Comparison of ENCODE assay signal across 15 cellular contexts in genomic region chr20:57361517-57361916, GRCh38. TPM values are rescaled to one million over a fixed set of nuclear protein-coding genes. Genes with fewer than 3 reads are reported as not detected.
DNase-seq lines count a peak whose midpoint lies in the region; ATAC-seq and TF ChIP-seq lines count a peak whose summit lies in the region.
"Had no signal": no experiment of that assay in that cellular context is flagged by ENCODE, and none has a peak within 500 bp of the region (broad histone marks: within the 10 kb centered on the region; RNA-seq: fewer than 3 reads in every experiment).

No MANE protein-coding gene starts in this region.

- TF ChIP-seq CTCF in HFFc6 (IDR thresholded peaks at IDR 0.05) (no peak), foreskin keratinocyte (conservative IDR thresholded peaks at IDR 0.05) (no peak), vagina (IDR thresholded peaks at IDR 0.05) (no peak)

- H3K27me3 ChIP-seq in foreskin keratinocyte, result no peaks in the 10 kb centered on the region
- no peaks in the 10 kb centered on the region for H3K27me3 ChIP-seq in vagina
- H3K27me3 ChIP-seq: BLaER1, tibial nerve had no signal

- H3K27ac Mint-ChIP-seq in HFFc6, result no peak overlapping the region

- peaks cover 30% of the 10 kb centered on the region for H3K36me3 Mint-ChIP-seq in HFFc6 (ENCODE audit: low read depth)

- H3K4me1 ChIP-seq in foreskin keratinocyte, result peaks cover 8% of the 10 kb centered on the region
- H3K4me1 ChIP-seq in vagina, result no peaks in the 10 kb centered on the region
- H3K4me1 ChIP-seq: BLaER1, tibial nerve had no signal

- no peak overlapping the region for H3K4me3 ChIP-seq in vagina
- H3K4me3 ChIP-seq: BLaER1, tibial nerve had no signal

- intact Hi-C loops in vagina (cut with DNase I), result no loop called here

- peak; percentile 97 for ATAC-seq in foreskin keratinocyte

- H3K9me3 Mint-ChIP-seq in HFFc6, result no peaks in the 10 kb centered on the region

- peak; percentile 41 for DNase-seq in ACHN
- DNase-seq in HFFc6, result peak; percentile 87
- peak; percentile 84 for DNase-seq in astrocyte of the hippocampus (ENCODE audit: low read depth, low spot score)
- DNase-seq in foreskin keratinocyte, result peak; percentile 63 to 79
- no peak for DNase-seq in SW480 (ENCODE audit: low spot score)
- DNase-seq in NCI-H1694 treated with DMSO at 0.1 percent for 48 hours (lab: John Stamatoyannopoulos, UW), result no peak
- DNase-seq in vagina (ENCODE audit: extremely low spot score in 2 of 2), result no peak
- no peak for DNase-seq in NCI-H2107 (lab: John Stamatoyannopoulos, UW)
- DNase-seq: activated T-cell treated with anti-CD3 and anti-CD28 coated beads for 4 hours, amygdala, NCI-H1048, small intestine had no signal

- H3K4me3 Mint-ChIP-seq in HFFc6, result peak overlapping the region; percentile 50; the same call in 1 of the 2 replicates

- peaks cover 11% of the 10 kb centered on the region for H3K4me1 Mint-ChIP-seq in HFFc6 (ENCODE audit: low read depth)

- H3K36me3 ChIP-seq in vagina, result peaks cover 4 to 30% of the 10 kb centered on the region in 2 donors
- H3K36me3 ChIP-seq: BLaER1 had no signal

- no peaks in the 10 kb centered on the region for H3K27me3 Mint-ChIP-seq in HFFc6 (ENCODE audit: insufficient read depth)

- in situ Hi-C loops in ACHN (cut with HindIII; ENCODE audit: low pct_ligation_motif_present, low pct_unique_long_range_greater_than_20kb, low sequenced_read_pairs), result no loop called here

- H3K27ac ChIP-seq in foreskin keratinocyte, result no peak overlapping the region
- no peak overlapping the region for H3K27ac ChIP-seq in vagina
- H3K27ac ChIP-seq: BLaER1, tibial nerve, VCaP had no signal

- no peak for TF ChIP-seq POLR2A in vagina (IDR thresholded peaks at IDR 0.05)

- H3K9me3 ChIP-seq in vagina, result no peaks in the 10 kb centered on the region
- H3K9me3 ChIP-seq: BLaER1, tibial nerve had no signal

RNA-seq across cellular contexts. Expression of gene RAE1, which starts 10.5 kb away (rescaled TPM):
- total RNA-seq in HFFc6 (2021; fragmentation: NEBNext Ultra II Directional; extraction: Animal tissue kit (Norgen Biotek cat#: 25700)), result 10 to 100 TPM; 25.1 to 31.4 (median 28.3) TPM
- total RNA-seq in foreskin keratinocyte (34.1 and 35.0 TPM in 2 replicates), vagina (21.1 TPM)
- 28.4 and 34.2 TPM in 2 replicates for polyA plus RNA-seq in foreskin keratinocyte

RNA-seq across cellular contexts. Expression of gene RBM38, which starts 29.7 kb away (rescaled TPM):
- 1 to 10 TPM; 3.7 to 5.7 (median 4.6) TPM for total RNA-seq in HFFc6 (2021; fragmentation: NEBNext Ultra II Directional; extraction: Animal tissue kit (Norgen Biotek cat#: 25700))
- total RNA-seq in foreskin keratinocyte, result 16.7 and 18.0 TPM in 2 replicates
- polyA plus RNA-seq in foreskin keratinocyte, result 18.0 and 21.2 TPM in 2 replicates
- total RNA-seq in vagina, result 24.8 TPM

RNA-seq across cellular contexts. Expression of gene SPO11, which starts 31.9 kb away (rescaled TPM):
- total RNA-seq in HFFc6 (2021; fragmentation: NEBNext Ultra II Directional; extraction: Animal tissue kit (Norgen Biotek cat#: 25700)), result not detected
- total RNA-seq in foreskin keratinocyte (not detected in 2 replicates), vagina (not detected)
- not detected in 2 replicates for polyA plus RNA-seq in foreskin keratinocyte
- total RNA-seq: tibial nerve had no signal
- polyA plus RNA-seq: small intestine had no signal

Comparison
In these comparisons a context has a peak if more than half of its experiments do, and no peak if none do; other contexts are left out.
1. DNase-seq: peak in ACHN (single experiment), HFFc6 (single experiment), astrocyte of the hippocampus (single experiment) and foreskin keratinocyte (2 of 2); none in SW480 (single experiment), NCI-H1694 treated with DMSO at 0.1 percent for 48 hours (single experiment), vagina (0 of 2) and NCI-H2107 (single experiment).